Comparison of ENCODE assay signal across 21 cellular contexts in genomic region chr14:53620325-53620716, GRCh38.
DNase-seq lines count a peak whose midpoint lies in the region; ATAC-seq and TF ChIP-seq lines count a peak whose summit lies in the region.
"Had no signal": no experiment of that assay in that cellular context is flagged by ENCODE, and none has a peak within 500 bp of the region (broad histone marks: within the 10 kb centered on the region; RNA-seq: fewer than 3 reads in every experiment).

No MANE protein-coding gene starts in this region.

- in situ Hi-C loops in ACHN (cut with HindIII; ENCODE audit: low pct_ligation_motif_present, low pct_unique_long_range_greater_than_20kb, low sequenced_read_pairs), result no loop called here

- CTCF ChIA-PET in activated naive CD4-positive, alpha-beta T cell treated with anti-CD3 and anti-CD28 coated beads for 36 hours (lab: Charles Lee), result no interaction called here

- H3K27ac Mint-ChIP-seq in progenitor cell of endocrine pancreas, result no peak overlapping the region
- no peak overlapping the region for H3K27ac Mint-ChIP-seq in activated naive CD4-positive, alpha-beta T cell treated with anti-CD3 and anti-CD28 coated beads for 36 hours
- H3K27ac Mint-ChIP-seq: activated CD8-positive, alpha-beta memory T cell treated with anti-CD3 and anti-CD28 coated beads, Interleukin-2, amount 10 ng/mL, durations not matched to agents 7 days and 5 days; stimulated activated naive CD8-positive, alpha-beta T cell treated with anti-CD3 and anti-CD28 coated beads, Interleukin-15, amount 100 ng/mL, for 72 hours had no signal

- intact Hi-C loops in activated naive CD4-positive, alpha-beta T cell treated with anti-CD3 and anti-CD28 coated beads for 36 hours (cut with micrococcal nuclease), result no loop called here

- ATAC-seq in HG03280 (IDR thresholded peaks at IDR 0.05; ENCODE audit: unreplicated experiment), result no peak
- no peak for ATAC-seq in GM21447 (IDR thresholded peaks at IDR 0.05; ENCODE audit: unreplicated experiment)
- ATAC-seq: activated CD8-positive, alpha-beta memory T cell treated with anti-CD3 and anti-CD28 coated beads, Interleukin-2, amount 10 ng/mL, durations not matched to agents 7 days and 5 days; stimulated activated naive CD8-positive, alpha-beta T cell treated with anti-CD3 and anti-CD28 coated beads, Interleukin-15, amount 100 ng/mL, for 72 hours had no signal

- no peak overlapping the region for H3K4me3 Mint-ChIP-seq in progenitor cell of endocrine pancreas (ENCODE audit: low read depth)
- H3K4me3 Mint-ChIP-seq in activated naive CD4-positive, alpha-beta T cell treated with anti-CD3 and anti-CD28 coated beads for 36 hours, result no peak overlapping the region
- H3K4me3 Mint-ChIP-seq: activated CD8-positive, alpha-beta memory T cell treated with anti-CD3 and anti-CD28 coated beads, Interleukin-2, amount 10 ng/mL, durations not matched to agents 7 days and 5 days; brain; stimulated activated naive CD8-positive, alpha-beta T cell treated with anti-CD3 and anti-CD28 coated beads, Interleukin-15, amount 100 ng/mL, for 72 hours had no signal

- H3K36me3 Mint-ChIP-seq in progenitor cell of endocrine pancreas (ENCODE audit: insufficient read depth), result no peaks in the 10 kb centered on the region
- H3K36me3 Mint-ChIP-seq in activated naive CD4-positive, alpha-beta T cell treated with anti-CD3 and anti-CD28 coated beads for 36 hours (ENCODE audit: low read depth), result no peaks in the 10 kb centered on the region
- H3K36me3 Mint-ChIP-seq: activated CD8-positive, alpha-beta memory T cell treated with anti-CD3 and anti-CD28 coated beads, Interleukin-2, amount 10 ng/mL, durations not matched to agents 7 days and 5 days; brain had no signal

- H3K9me3 Mint-ChIP-seq in progenitor cell of endocrine pancreas (ENCODE audit: low read depth), result no peaks in the 10 kb centered on the region
- H3K9me3 Mint-ChIP-seq in activated naive CD4-positive, alpha-beta T cell treated with anti-CD3 and anti-CD28 coated beads for 36 hours, result no peaks in the 10 kb centered on the region
- H3K9me3 Mint-ChIP-seq: stimulated activated naive CD8-positive, alpha-beta T cell treated with anti-CD3 and anti-CD28 coated beads, Interleukin-15, amount 100 ng/mL, for 72 hours had no signal

- H3K4me1 Mint-ChIP-seq in progenitor cell of endocrine pancreas (ENCODE audit: low read depth), result peaks cover 4% of the 10 kb centered on the region
- no peaks in the 10 kb centered on the region for H3K4me1 Mint-ChIP-seq in activated naive CD4-positive, alpha-beta T cell treated with anti-CD3 and anti-CD28 coated beads for 36 hours (ENCODE audit: low read depth)
- H3K4me1 Mint-ChIP-seq: activated CD8-positive, alpha-beta memory T cell treated with anti-CD3 and anti-CD28 coated beads, Interleukin-2, amount 10 ng/mL, durations not matched to agents 7 days and 5 days; stimulated activated naive CD8-positive, alpha-beta T cell treated with anti-CD3 and anti-CD28 coated beads, Interleukin-15, amount 100 ng/mL, for 72 hours had no signal

- DNase-seq in ACHN (peak; percentile 56), HS-27A (ENCODE audit: low read depth) (peak; percentile 20), choroid plexus epithelial cell (ENCODE audit: low read depth) (peak; percentile 13), mucosa of gallbladder (ENCODE audit: low spot score) (peak; percentile 51), progenitor cell of endocrine pancreas (ENCODE audit: low spot score, unreplicated experiment) (no peak)
- no peak for DNase-seq in activated naive CD4-positive, alpha-beta T cell treated with anti-CD3 and anti-CD28 coated beads for 36 hours
- DNase-seq: activated CD4-positive, alpha-beta T cell treated with anti-CD3 and anti-CD28 coated beads for 1 hour; activated CD8-positive, alpha-beta memory T cell treated with anti-CD3 and anti-CD28 coated beads, Interleukin-2, amount 10 ng/mL, durations not matched to agents 7 days and 5 days; activated gamma-delta T cell; COR-L47; Kasumi-1; kidney; NCI-H1417 treated with DMSO at 0.1 percent for 48 hours; NCI-H2227 treated with DMSO at 0.1 percent for 48 hours; SHP77; stimulated activated naive CD8-positive, alpha-beta T cell treated with anti-CD3 and anti-CD28 coated beads, Interleukin-15, amount 100 ng/mL, for 72 hours had no signal

- no peaks in the 10 kb centered on the region for H3K27me3 Mint-ChIP-seq in progenitor cell of endocrine pancreas
- no peaks in the 10 kb centered on the region for H3K27me3 Mint-ChIP-seq in activated naive CD4-positive, alpha-beta T cell treated with anti-CD3 and anti-CD28 coated beads for 36 hours (ENCODE audit: low read depth)
- H3K27me3 Mint-ChIP-seq: activated CD8-positive, alpha-beta memory T cell treated with anti-CD3 and anti-CD28 coated beads, Interleukin-2, amount 10 ng/mL, durations not matched to agents 7 days and 5 days; stimulated activated naive CD8-positive, alpha-beta T cell treated with anti-CD3 and anti-CD28 coated beads, Interleukin-15, amount 100 ng/mL, for 72 hours had no signal

- H3K4me3 ChIP-seq in choroid plexus epithelial cell (ENCODE audit: low read depth, low read length), result no peak overlapping the region
- H3K4me3 ChIP-seq: hepatocyte, prostate gland had no signal

- no peak for TF ChIP-seq CTCF in choroid plexus epithelial cell (conservative IDR thresholded peaks at IDR 0.05; ENCODE audit: low read depth, low read length)
- no peak for TF ChIP-seq CTCF in progenitor cell of endocrine pancreas (IDR thresholded peaks at IDR 0.05; ENCODE audit: unreplicated experiment)

Comparison
In these comparisons a context has a peak if more than half of its experiments do, and no peak if none do; other contexts are left out.
1. DNase-seq: peak in ACHN (single experiment), HS-27A (single experiment), choroid plexus epithelial cell (single experiment) and mucosa of gallbladder (single experiment); none in progenitor cell of endocrine pancreas (single experiment) and activated naive CD4-positive, alpha-beta T cell treated with anti-CD3 and anti-CD28 coated beads for 36 hours (single experiment).